Comparison of ENCODE assay signal across 24 cellular contexts in genomic region chr5:134046801-134047707, GRCh38. TPM values are rescaled to one million over a fixed set of nuclear protein-coding genes. Genes with fewer than 3 reads are reported as not detected.
DNase-seq lines count a peak whose midpoint lies in the region; ATAC-seq, FAIRE-seq and TF ChIP-seq lines count a peak whose summit lies in the region.
"Had no signal": no experiment of that assay in that cellular context is flagged by ENCODE, and none has a peak within 500 bp of the region (broad histone marks: within the 10 kb centered on the region; RNA-seq: fewer than 3 reads in every experiment).

No MANE protein-coding gene starts in this region.

- DNase-seq in HepG2 (ENCODE audit: low spot score) (peak; percentile 95), right lobe of liver (no peak), GM12878 (ENCODE audit: low read depth, low spot score) (no peak), medulla oblongata (ENCODE audit: extremely low spot score) (peak; percentile 21), SHP77 (lab: John Stamatoyannopoulos, UW) (no peak), ascending aorta (ENCODE audit: low spot score in 2 of 2) (no peak)
- no peak for DNase-seq in activated CD8-positive, alpha-beta memory T cell treated with anti-CD3 and anti-CD28 coated beads, Interleukin-2, amount 10 ng/mL, durations not matched to agents 7 days and 5 days
- DNase-seq: activated T-cell treated with anti-CD3 and anti-CD28 coated beads, Interleukin-2, amount 50 U/mL, for 72 hours; aorta; Caco-2; lower lobe of right lung; NCI-H187; NCI-H2227 treated with DMSO at 0.1 percent for 48 hours; NCI-H748 treated with DMSO at 0.1 percent for 48 hours; nucleus accumbens; stimulated activated CD4-positive, alpha-beta T cell treated with anti-CD3 and anti-CD28 coated beads, Interleukin-4, amount 100 ng/mL, for 24 hours; stimulated activated naive CD8-positive, alpha-beta T cell treated with anti-CD3 and anti-CD28 coated beads, Interleukin-15, Interleukin-2, amounts not matched to agents 100 U/mL and 50 U/mL, for 24 hours; transverse colon had no signal

- in situ Hi-C loops in HepG2 (cut with HindIII; ENCODE audit: extremely low pct_ligation_motif_present, low pct_unique_long_range_greater_than_20kb) (loop anchor here (10.0 kb wide), 1 partner anchor 238 kb away; no protein-coding TSS in a partner anchor), GM12878 (cut with MboI) (no loop called here)

- 5% methylated on average over 5 of the region's 6 CpGs for WGBS in HepG2 (ENCODE audit: low lambda C conversion rate)
- 73% methylated on average over 3 of the region's 6 CpGs for WGBS in right lobe of liver (ENCODE audit: insufficient coverage, low coverage, low lambda C conversion rate, missing lambda C conversion rate)
- 60% methylated on average over 6 of the region's 6 CpGs for WGBS in GM12878 (ENCODE audit: insufficient coverage, insufficient replicate concordance, low lambda C conversion rate, missing lambda C conversion rate)

- no peak overlapping the region for H2AFZ ChIP-seq in HepG2 (ENCODE audit: low read length)
- H2AFZ ChIP-seq in GM12878 (ENCODE audit: control insufficient read depth, low read depth, low read length) = no peak overlapping the region

- H3K4me1 ChIP-seq in HepG2 (ENCODE audit: insufficient read depth, low read length) (peaks cover 58% of the 10 kb centered on the region), right lobe of liver (no peaks in the 10 kb centered on the region), GM12878 (ENCODE audit: control insufficient read depth, insufficient read depth, low read length) (peaks cover 9% of the 10 kb centered on the region), ascending aorta (no peaks in the 10 kb centered on the region)
- H3K4me1 ChIP-seq: A549, Caco-2, lower lobe of right lung, transverse colon had no signal

- H3K27ac Mint-ChIP-seq in activated CD8-positive, alpha-beta memory T cell treated with anti-CD3 and anti-CD28 coated beads, Interleukin-2, amount 10 ng/mL, durations not matched to agents 7 days and 5 days = no peak overlapping the region
- H3K27ac Mint-ChIP-seq: activated naive CD4-positive, alpha-beta T cell treated with anti-CD3 and anti-CD28 coated beads, Interleukin-2, amount 50 U/mL, for 24 hours; activated T-cell treated with anti-CD3 and anti-CD28 coated beads, Interleukin-2, amount 50 U/mL, for 72 hours had no signal

- CTCF ChIA-PET in HepG2 (lab: Yijun Ruan, JAX; ENCODE audit: low intra/inter-chr PET ratio, low total read pairs) (no interaction called here), GM12878 (lab: Yijun Ruan, JAX) (interaction anchor here (18.2 kb wide), 1 partner anchor 98 kb away, joined by 792 read pairs; no protein-coding TSS in a partner anchor)
- CTCF ChIA-PET in activated CD8-positive, alpha-beta memory T cell treated with anti-CD3 and anti-CD28 coated beads, Interleukin-2, amount 10 ng/mL, durations not matched to agents 7 days and 5 days (lab: Charles Lee) = interaction anchor here (0.5 to 15.9 kb wide), 3 partner anchors 6 to 96 kb away, joined by 3 to 430 read pairs (median 49); no protein-coding TSS in a partner anchor

- H4K20me1 ChIP-seq in HepG2 (ENCODE audit: insufficient read depth, low read length) (no peaks in the 10 kb centered on the region), GM12878 (ENCODE audit: control insufficient read depth, insufficient read depth) (no peaks in the 10 kb centered on the region)

- peaks cover 29% of the 10 kb centered on the region for H3K27me3 Mint-ChIP-seq in activated CD8-positive, alpha-beta memory T cell treated with anti-CD3 and anti-CD28 coated beads, Interleukin-2, amount 10 ng/mL, durations not matched to agents 7 days and 5 days
- H3K27me3 Mint-ChIP-seq: activated naive CD4-positive, alpha-beta T cell treated with anti-CD3 and anti-CD28 coated beads, Interleukin-2, amount 50 U/mL, for 24 hours had no signal

- POLR2A ChIA-PET in HepG2 (lab: Yijun Ruan, JAX) (interaction anchor here (1.0 to 3.1 kb wide), 9 partner anchors 9 to 179 kb away, joined by 3 to 29 read pairs (median 5); partner anchors contain the start of genes PPP2CA and TCF7), GM12878 (lab: Charles Lee) (no interaction called here)

- H3K36me3 ChIP-seq in HepG2 (replicated peaks in 1 of 2; ENCODE audit: control insufficient read depth in 1 of 2, insufficient read depth in 2 of 2, low read length in 2 of 2) = no peaks in the 10 kb centered on the region
- no peaks in the 10 kb centered on the region for H3K36me3 ChIP-seq in right lobe of liver
- H3K36me3 ChIP-seq in GM12878 (ENCODE audit: control insufficient read depth in 2 of 2, insufficient read depth in 2 of 2, low read length in 1 of 2) = no peaks in the 10 kb centered on the region
- H3K36me3 ChIP-seq in ascending aorta = no peaks in the 10 kb centered on the region
- H3K36me3 ChIP-seq: lower lobe of right lung, transverse colon had no signal

- H3K27me3 ChIP-seq in HepG2 (ENCODE audit: control insufficient read depth in 1 of 2, insufficient read depth in 2 of 2, low read length in 2 of 2) (no peaks in the 10 kb centered on the region), right lobe of liver (no peaks in the 10 kb centered on the region), GM12878 (replicated peaks in 1 of 2; ENCODE audit: control insufficient read depth in 2 of 2, insufficient read depth in 2 of 2, low read length in 1 of 2) (no peaks in the 10 kb centered on the region), ascending aorta (no peaks in the 10 kb centered on the region)
- H3K27me3 ChIP-seq: transverse colon had no signal

- RAD21 ChIA-PET in GM12878 (lab: Charles Lee; ENCODE audit: unreplicated experiment) = no interaction called here

- H3K4me1 Mint-ChIP-seq in activated CD8-positive, alpha-beta memory T cell treated with anti-CD3 and anti-CD28 coated beads, Interleukin-2, amount 10 ng/mL, durations not matched to agents 7 days and 5 days = no peaks in the 10 kb centered on the region

- SMC1A ChIA-PET in GM12878 (lab: Charles Lee; ENCODE audit: uncharacterized antibody, unreplicated experiment) = interaction anchor here (18.2 kb wide), 1 partner anchor 97 kb away, joined by 441 read pairs; no protein-coding TSS in a partner anchor

- H3K9ac ChIP-seq in HepG2 (ENCODE audit: insufficient read depth, low read depth, low read length) = peak overlapping the region; percentile 59
- H3K9ac ChIP-seq in GM12878 (ENCODE audit: control insufficient read depth, insufficient read depth, low read length) = no peak overlapping the region

- BruUV-seq in HepG2 (replicated peaks; lab: Mats Ljungman, UMichigan) (no TSS peak), GM12878 (replicated peaks; lab: Mats Ljungman, UMichigan) (no TSS peak)

- peak; percentile 76 for ATAC-seq in HepG2
- no peak for ATAC-seq in right lobe of liver
- peak; percentile 24; the same call in 1 of the 3 replicates for ATAC-seq in GM12878
- ATAC-seq in HG02798 (IDR thresholded peaks at IDR 0.05; ENCODE audit: poor library complexity, unreplicated experiment) = no peak
- no peak for ATAC-seq in activated CD8-positive, alpha-beta memory T cell treated with anti-CD3 and anti-CD28 coated beads, Interleukin-2, amount 10 ng/mL, durations not matched to agents 7 days and 5 days
- ATAC-seq: A549; activated T-cell treated with anti-CD3 and anti-CD28 coated beads, Interleukin-2, amount 50 U/mL, for 72 hours; lower lobe of right lung; stimulated activated naive CD8-positive, alpha-beta T cell treated with anti-CD3 and anti-CD28 coated beads, Interleukin-15, Interleukin-2, amounts not matched to agents 100 U/mL and 50 U/mL, for 24 hours had no signal

- H3K79me2 ChIP-seq in HepG2 (ENCODE audit: insufficient read depth, low read length) = no peaks in the 10 kb centered on the region
- no peaks in the 10 kb centered on the region for H3K79me2 ChIP-seq in GM12878 (ENCODE audit: control insufficient read depth, insufficient read depth, low read length)

- H3K4me2 ChIP-seq in HepG2 (ENCODE audit: low read depth, low read length) = peak overlapping the region; percentile 71
- H3K4me2 ChIP-seq in GM12878 (ENCODE audit: control insufficient read depth, insufficient read depth) = no peak overlapping the region
- H3K4me2 ChIP-seq: A549 had no signal

- TF ChIP-seq POLR2A in HepG2 (IDR thresholded peaks at IDR 0.05; ENCODE audit: insufficient read depth in 1 of 2, low read depth in 2 of 2, low read length in 2 of 2) = no peak
- no peak for TF ChIP-seq POLR2A in right lobe of liver (IDR thresholded peaks at IDR 0.05)
- no peak for TF ChIP-seq POLR2A in GM12878 (IDR thresholded peaks at IDR 0.05; ENCODE audit: low read depth, low read length)

- TF ChIP-seq RAD21 in HepG2 (CRISPR knock-in tag; IDR thresholded peaks at IDR 0.05) = 0 out of 2 replicates have a peak, but pooled peaks have one; percentile 18
- no peak for TF ChIP-seq RAD21 in GM12878 (IDR thresholded peaks at IDR 0.05; ENCODE audit: insufficient read depth, low read depth, low read length)

- intact Hi-C loops in HepG2 (cut with micrococcal nuclease; ENCODE audit: unreplicated experiment) (loop anchor here (2.0 kb wide), 1 partner anchor 52 kb away; no protein-coding TSS in a partner anchor), right lobe of liver (cut with DNase I) (no loop called here), GM12878 (cut with micrococcal nuclease; ENCODE audit: unreplicated experiment) (no loop called here), ascending aorta (cut with DNase I) (no loop called here)

- TF ChIP-seq EP300 in HepG2 (IDR thresholded peaks at IDR 0.05; ENCODE audit: low read depth in 2 of 2, low read length in 2 of 2) (peak in 1 of 2 experiments; percentile 95; a peak in 3 of 4 replicates), HepG2 (CRISPR knock-in tag; IDR thresholded peaks at IDR 0.05; ENCODE audit: borderline replicate concordance) (peak; percentile 96), GM12878 (IDR thresholded peaks at IDR 0.05; ENCODE audit: borderline replicate concordance in 1 of 2, control insufficient read depth in 1 of 2, low read depth in 2 of 2, low read length in 2 of 2) (no peak)

- H3K27ac ChIP-seq in HepG2 (ENCODE audit: extremely low read length, insufficient read depth, low read length) (peak overlapping the region; percentile 69), right lobe of liver (no peak overlapping the region), GM12878 (ENCODE audit: control insufficient read depth, insufficient read depth) (no peak overlapping the region), ascending aorta (no peak overlapping the region)
- H3K27ac ChIP-seq: A549, epithelial cell of prostate, lower lobe of right lung, transverse colon had no signal

- peak; percentile 82 for FAIRE-seq in HepG2 (lab: Jason Lieb, UNC)
- no peak for FAIRE-seq in GM12878 (lab: Jason Lieb, UNC)
- FAIRE-seq: A549, H54, keratinocyte had no signal

- TF ChIP-seq CTCF in HepG2 (CRISPR knock-in tag; IDR thresholded peaks at IDR 0.05) (peak; percentile 25; the same call in 1 of the 2 replicates), right lobe of liver (IDR thresholded peaks at IDR 0.05) (no peak), GM12878 (IDR thresholded peaks at IDR 0.05 in 2 of 3, conservative IDR thresholded peaks at IDR 0.05 in 1 of 3; ENCODE audit: control insufficient read depth in 2 of 3, extremely low read depth in 1 of 3, insufficient read depth in 1 of 3, low read depth in 3 of 3, low read length in 3 of 3) (no peak), ascending aorta (IDR thresholded peaks at IDR 0.05) (no peak)

- no peaks in the 10 kb centered on the region for H3K36me3 Mint-ChIP-seq in activated CD8-positive, alpha-beta memory T cell treated with anti-CD3 and anti-CD28 coated beads, Interleukin-2, amount 10 ng/mL, durations not matched to agents 7 days and 5 days
- H3K36me3 Mint-ChIP-seq: activated naive CD4-positive, alpha-beta T cell treated with anti-CD3 and anti-CD28 coated beads, Interleukin-2, amount 50 U/mL, for 24 hours had no signal

- no peaks in the 10 kb centered on the region for H3K9me3 Mint-ChIP-seq in activated CD8-positive, alpha-beta memory T cell treated with anti-CD3 and anti-CD28 coated beads, Interleukin-2, amount 10 ng/mL, durations not matched to agents 7 days and 5 days (ENCODE audit: low read depth)
- H3K9me3 Mint-ChIP-seq: activated naive CD4-positive, alpha-beta T cell treated with anti-CD3 and anti-CD28 coated beads, Interleukin-2, amount 50 U/mL, for 24 hours; activated T-cell treated with anti-CD3 and anti-CD28 coated beads, Interleukin-2, amount 50 U/mL, for 72 hours had no signal

- no peaks in the 10 kb centered on the region for H3K9me3 ChIP-seq in HepG2 (ENCODE audit: low read length)
- H3K9me3 ChIP-seq in right lobe of liver = no peaks in the 10 kb centered on the region
- H3K9me3 ChIP-seq in GM12878 (replicated peaks; ENCODE audit: control insufficient read depth, insufficient read depth, low read length) = no peaks in the 10 kb centered on the region
- H3K9me3 ChIP-seq in ascending aorta = no peaks in the 10 kb centered on the region
- H3K9me3 ChIP-seq: A549, Caco-2, lower lobe of right lung, transverse colon had no signal

- H3K4me3 ChIP-seq in HepG2 (replicated peaks in 1 of 3; ENCODE audit: insufficient read depth in 1 of 3, low read depth in 2 of 3, low read length in 3 of 3) (peak overlapping the region in 1 of 3 experiments; percentile 51; a peak in 2 of 6 replicates), right lobe of liver (no peak overlapping the region), GM12878 (no peak overlapping the region), ascending aorta (no peak overlapping the region)
- H3K4me3 ChIP-seq: A549, lower lobe of right lung, transverse colon had no signal

- H3K4me3 Mint-ChIP-seq in activated CD8-positive, alpha-beta memory T cell treated with anti-CD3 and anti-CD28 coated beads, Interleukin-2, amount 10 ng/mL, durations not matched to agents 7 days and 5 days = no peak overlapping the region
- H3K4me3 Mint-ChIP-seq: activated naive CD4-positive, alpha-beta T cell treated with anti-CD3 and anti-CD28 coated beads, Interleukin-2, amount 50 U/mL, for 24 hours; activated T-cell treated with anti-CD3 and anti-CD28 coated beads, Interleukin-2, amount 50 U/mL, for 72 hours had no signal

RNA-seq across cellular contexts. Expression of gene VDAC1, which starts 42.3 kb away (rescaled TPM):
- total RNA-seq in HepG2 (2016; rRNA removed; fragmentation: Illumina TruSeq; extraction: Trizol) (380 and 481 TPM in 2 replicates), right lobe of liver (100 to 1,000 TPM; 101 to 209 (median 128) TPM), GM12878 (2014; rRNA removed) (314 and 372 TPM in 2 replicates), GM12878 (2014; rRNA removed; fragmentation: Illumina TruSeq; extraction: Trizol) (420 and 440 TPM in 2 replicates), GM12878 (2021) (323 and 329 TPM in 2 replicates), ascending aorta (50.2 TPM)
- total RNA-seq in HepG2 (2016; cell fraction: cytosol; rRNA removed; fragmentation: Illumina TruSeq; extraction: Trizol; ENCODE audit: low read depth) = 142 and 143 TPM in 2 replicates
- 391 and 476 TPM in 2 replicates for total RNA-seq in HepG2 (2016; cell fraction: insoluble cytoplasmic fraction; rRNA removed; fragmentation: Illumina TruSeq; extraction: Trizol)
- total RNA-seq in HepG2 (2016; cell fraction: membrane; rRNA removed; fragmentation: Illumina TruSeq; extraction: Trizol) = 267 and 273 TPM in 2 replicates
- 160 and 168 TPM in 2 replicates for total RNA-seq in HepG2 (2016; cell fraction: nucleus; rRNA removed; fragmentation: Illumina TruSeq; extraction: Trizol)
- polyA plus RNA-seq in HepG2 (2011; rRNA removed) (112 and 119 TPM in 2 replicates), GM12878 (2011; rRNA removed) (245 and 246 TPM in 2 replicates), GM12878 (2014; fragmentation: Illumina TruSeq; extraction: Trizol) (448 and 558 TPM in 2 replicates), GM12878 (2014; fragmentation: Nextera tagmentation; extraction: Ambion mirVana) (100 to 1,000 TPM; 276 to 376 TPM), GM12878 (2014; rRNA removed) (260 and 293 TPM in 2 replicates), GM12878 (2016; fragmentation: Nextera tagmentation; extraction: Ambion mirVana) (100 to 1,000 TPM; 464 to 488 TPM)
- polyA plus RNA-seq in HepG2 (2011; cell fraction: cytosol; rRNA removed) = 99.4 and 136 TPM in 2 replicates
- 68.8 and 87.6 TPM in 2 replicates for polyA plus RNA-seq in HepG2 (2011; cell fraction: nucleus; rRNA removed)
- 283 and 305 TPM in 2 replicates for polyA plus RNA-seq in HepG2 (2012)
- 122 and 132 TPM in 2 replicates for polyA plus RNA-seq in HepG2 (2016; cell fraction: cytosol; fragmentation: Illumina TruSeq; extraction: Trizol; ENCODE audit: low read depth)
- 522 and 545 TPM in 2 replicates for polyA plus RNA-seq in HepG2 (2016; cell fraction: insoluble cytoplasmic fraction; fragmentation: Illumina TruSeq; extraction: Trizol; ENCODE audit: low read depth)
- 196 and 202 TPM in 2 replicates for polyA plus RNA-seq in HepG2 (2016; cell fraction: membrane; fragmentation: Illumina TruSeq; extraction: Trizol; ENCODE audit: low read depth)
- 247 and 250 TPM in 2 replicates for polyA plus RNA-seq in HepG2 (2016; cell fraction: nucleus; fragmentation: Illumina TruSeq; extraction: Trizol; ENCODE audit: insufficient read depth, low read depth)
- 53.4 and 93.5 TPM in 2 replicates for polyA minus RNA-seq in HepG2 (2011; rRNA and poly(A)+ RNA removed; ENCODE audit: low replicate concordance)
- 105 and 139 TPM in 2 replicates for polyA minus RNA-seq in HepG2 (2011; cell fraction: cytosol; rRNA and poly(A)+ RNA removed)
- 59.4 and 73.6 TPM in 2 replicates for polyA minus RNA-seq in HepG2 (2011; cell fraction: nucleus; rRNA and poly(A)+ RNA removed)
- 106 and 109 TPM in 2 replicates for total RNA-seq in GM12878 (2013; cell fraction: nucleolus; rRNA removed)
- 226 TPM for polyA plus RNA-seq in GM12878 (2011; ENCODE audit: low read depth)
- polyA plus RNA-seq in GM12878 (2011; cell fraction: cytosol; rRNA removed) = 168 and 223 TPM in 2 replicates
- 155 and 189 TPM in 2 replicates for polyA plus RNA-seq in GM12878 (2011; cell fraction: nucleus; rRNA removed)
- 300 and 373 TPM in 2 replicates for polyA plus RNA-seq in GM12878 (2012)
- 127 and 259 TPM in 2 replicates for polyA minus RNA-seq in GM12878 (2011; rRNA and poly(A)+ RNA removed)
- polyA minus RNA-seq in GM12878 (2011; cell fraction: cytosol; rRNA and poly(A)+ RNA removed) = 100.0 and 136 TPM in 2 replicates
- 40.5 and 61.9 TPM in 2 replicates for polyA minus RNA-seq in GM12878 (2011; cell fraction: nucleus; rRNA and poly(A)+ RNA removed)
- 100 to 1,000 TPM; 204 to 258 TPM for total RNA-seq in activated CD8-positive, alpha-beta memory T cell treated with anti-CD3 and anti-CD28 coated beads, Interleukin-2, amount 10 ng/mL, durations not matched to agents 7 days and 5 days

Comparison
In these comparisons a context has a peak if more than half of its experiments do, and no peak if none do; other contexts are left out.
1. ATAC-seq: peak in HepG2 (single experiment) and GM12878 (single experiment); none in right lobe of liver (0 of 4), HG02798 (single experiment) and activated CD8-positive, alpha-beta memory T cell treated with anti-CD3 and anti-CD28 coated beads, Interleukin-2, amount 10 ng/mL, durations not matched to agents 7 days and 5 days (single experiment).
2. DNase-seq: peak in HepG2 (single experiment) and medulla oblongata (single experiment); none in right lobe of liver (0 of 3), GM12878 (single experiment), SHP77 (0 of 2), ascending aorta (0 of 2) and activated CD8-positive, alpha-beta memory T cell treated with anti-CD3 and anti-CD28 coated beads, Interleukin-2, amount 10 ng/mL, durations not matched to agents 7 days and 5 days (single experiment).
3. Of the 75 proteins assayed by ChIP-seq in both HepG2 and GM12878: peak only in HepG2: ASH2L, CBFB, CBX5, CHD4, CTCF, DPF2 and 19 more; only in GM12878: IKZF1; in both: NR2F1; in neither: 44; mixed calls (peak in some experiments, not most) for 4.